ENCODE assay signal across 7 cellular contexts in the genomic region with DNA sequence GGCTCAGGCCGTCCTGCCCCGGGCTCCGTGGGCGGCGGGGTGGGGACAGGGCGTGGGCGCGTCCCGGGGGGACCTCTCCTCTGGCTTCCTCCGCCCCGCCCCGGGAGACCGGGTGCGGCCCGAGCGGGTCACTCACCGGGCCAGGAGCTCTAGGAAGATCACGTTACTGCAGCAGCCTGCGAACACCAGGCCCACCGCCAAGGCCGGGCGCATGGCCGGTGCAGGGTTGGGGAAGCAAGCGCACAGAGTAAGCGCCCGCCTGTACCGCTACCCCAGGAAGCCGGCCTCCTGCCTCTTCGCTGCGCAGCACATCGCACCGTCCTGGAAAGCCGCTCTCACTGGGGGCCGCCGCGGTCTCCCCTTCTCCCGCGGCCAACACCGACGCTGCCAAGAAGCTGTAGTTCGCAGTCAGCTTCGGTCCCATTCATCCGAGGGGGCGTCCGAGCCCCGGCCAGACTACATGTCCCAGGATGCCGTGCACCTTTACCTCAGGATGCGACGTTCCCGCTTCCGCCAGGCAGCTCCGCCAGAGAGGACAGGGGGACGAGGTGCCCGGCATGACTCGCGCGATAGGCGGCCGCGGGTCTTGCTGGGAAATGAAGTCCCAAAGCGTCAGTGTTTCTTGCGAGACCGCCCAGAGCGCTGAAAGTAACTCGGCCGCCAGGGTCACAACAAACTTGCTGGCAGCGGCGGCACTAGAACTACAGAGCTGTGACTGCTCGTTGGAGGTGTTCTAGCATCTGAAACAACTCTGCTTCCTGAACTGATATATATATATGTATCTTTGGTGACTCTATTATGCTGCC.
A peak's percentile ranks its signal among the peaks of the same experiment; 100 is the strongest.
DNase-seq lines count a peak whose midpoint lies in the region; ATAC-seq and TF ChIP-seq lines count a peak whose summit lies in the region.

A gene with protein sequence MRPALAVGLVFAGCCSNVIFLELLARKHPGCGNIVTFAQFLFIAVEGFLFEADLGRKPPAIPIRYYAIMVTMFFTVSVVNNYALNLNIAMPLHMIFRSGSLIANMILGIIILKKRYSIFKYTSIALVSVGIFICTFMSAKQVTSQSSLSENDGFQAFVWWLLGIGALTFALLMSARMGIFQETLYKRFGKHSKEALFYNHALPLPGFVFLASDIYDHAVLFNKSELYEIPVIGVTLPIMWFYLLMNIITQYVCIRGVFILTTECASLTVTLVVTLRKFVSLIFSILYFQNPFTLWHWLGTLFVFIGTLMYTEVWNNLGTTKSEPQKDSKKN (minus strand): TSS at position 392 of the 806 bp plus-strand sequence. CDS start 179 bp downstream, at position 213.

- in situ Hi-C loops in astrocyte of the spinal cord (cut with HindIII; ENCODE audit: low sequenced_read_pairs): no loop called here

- TF ChIP-seq CTCF in astrocyte of the spinal cord (IDR thresholded peaks at IDR 0.05; ENCODE audit: low read depth, low read length): peak; percentile 16

- peak within 1 kb of the TSS; percentile 77 for H3K4me3 ChIP-seq in astrocyte of the spinal cord (ENCODE audit: low read depth, low read length)

- ATAC-seq in GM18508 (IDR thresholded peaks at IDR 0.05; ENCODE audit: insufficient read depth, unreplicated experiment) (peak; percentile 97), HG03025 (IDR thresholded peaks at IDR 0.05; ENCODE audit: low FRiP score, unreplicated experiment) (peak; percentile 98)

- DNase-seq in NCI-H2081 (lab: John Stamatoyannopoulos, UW): peak; percentile 98
- DNase-seq in T1000 (lab: John Stamatoyannopoulos, UW): peak; percentile 84
- peak; percentile 99 for DNase-seq in astrocyte of the spinal cord (ENCODE audit: low read depth, low spot score)
- peak; percentile 97 for DNase-seq in hippocampal formation (lab: John Stamatoyannopoulos, UW)
- DNase-seq in retina: peak; percentile 97

Comparison
In these comparisons a context has a peak if more than half of its experiments do, and no peak if none do; other contexts are left out.
1. Peak in every context shown above with its lines: DNase-seq, ATAC-seq and H3K4me3 ChIP-seq.